10 cellular contexts compared by ENCODE assay signal in genomic region chr1:81179239-81179638, GRCh38.
DNase-seq lines count a peak whose midpoint lies in the region; ATAC-seq, FAIRE-seq and TF ChIP-seq lines count a peak whose summit lies in the region.
"Had no signal": no experiment of that assay in that cellular context is flagged by ENCODE, and none has a peak within 500 bp of the region (broad histone marks: within the 10 kb centered on the region; RNA-seq: fewer than 3 reads in every experiment).

No MANE protein-coding gene starts in this region.

- no peaks in the 10 kb centered on the region for H3K9me3 ChIP-seq in GM23248 (ENCODE audit: low read depth)
- no peaks in the 10 kb centered on the region for H3K9me3 ChIP-seq in fibroblast of lung (ENCODE audit: control insufficient read depth, insufficient read depth, low read depth, low read length)
- no peaks in the 10 kb centered on the region for H3K9me3 ChIP-seq in small intestine (ENCODE audit: control insufficient read depth, low read depth)

- no peaks in the 10 kb centered on the region for H3K9me2 ChIP-seq in GM23248 (ENCODE audit: insufficient read depth)

- peak; percentile 38 for DNase-seq in GM23248
- DNase-seq in RKO (ENCODE audit: low spot score), result peak; percentile 3
- DNase-seq in fibroblast of lung (ENCODE audit: low read depth in 2 of 2), result peak; percentile 85 to 98
- DNase-seq in small intestine, result peak; percentile 95
- DNase-seq in pons (ENCODE audit: low spot score), result no peak
- no peak for DNase-seq in NCI-H1417 treated with DMSO at 0.1 percent for 48 hours (lab: John Stamatoyannopoulos, UW)
- DNase-seq: activated CD4-positive, alpha-beta T cell treated with anti-CD3 and anti-CD28 coated beads, Interleukin-2, amount 10 ng/mL, durations not matched to agents 24 days and 14 days; Kasumi-1; NCI-H446 had no signal

- no peaks in the 10 kb centered on the region for H3K79me2 ChIP-seq in GM23248 (ENCODE audit: insufficient read depth)
- no peaks in the 10 kb centered on the region for H3K79me2 ChIP-seq in fibroblast of lung (ENCODE audit: control insufficient read depth, insufficient read depth, low read length)

- in situ Hi-C loops in GM23248 (cut with MboI), result no loop called here

- WGBS in GM23248 (ENCODE audit: low coverage in 1 of 2, low lambda C conversion rate in 2 of 2, missing lambda C conversion rate in 2 of 2), 2 experiments, result 0 to 7% methylated on average over 1 of the region's 1 CpG
- WGBS in small intestine, 3 donors, result 7 to 28% (median 23%) methylated on average over 1 of the region's 1 CpG

- no peak for TF ChIP-seq CTCF in fibroblast of lung (conservative IDR thresholded peaks at IDR 0.05 in 1 of 2, IDR thresholded peaks at IDR 0.05 in 1 of 2; ENCODE audit: low read depth in 1 of 2, low read length in 2 of 2)

- no peak overlapping the region for H3K4me3 ChIP-seq in GM23248
- H3K4me3 ChIP-seq in fibroblast of lung (replicated peaks in 1 of 4; ENCODE audit: control extremely low read depth in 1 of 4, insufficient read depth in 1 of 4, low read depth in 3 of 4, low read length in 4 of 4), result no peak overlapping the region
- H3K4me3 ChIP-seq in small intestine (ENCODE audit: low read depth in 1 of 2, low read length in 2 of 2), result no peak overlapping the region

- H3K9ac ChIP-seq in GM23248 (no peak overlapping the region), fibroblast of lung (ENCODE audit: insufficient read depth, low read length) (no peak overlapping the region)

- no peak overlapping the region for H3K27ac ChIP-seq in GM23248
- no peak overlapping the region for H3K27ac ChIP-seq in fibroblast of lung (ENCODE audit: insufficient read depth, low read length)
- peak overlapping the region in 1 of 2 donors; percentile 64 for H3K27ac ChIP-seq in small intestine (ENCODE audit: low read depth in 1 of 2, low read length in 1 of 2)

- H3F3A ChIP-seq in GM23248 (ENCODE audit: insufficient read depth), result no peaks in the 10 kb centered on the region

- H2AFZ ChIP-seq in GM23248 (no peak overlapping the region), fibroblast of lung (ENCODE audit: low read length) (no peak overlapping the region)

- H4K20me1 ChIP-seq in GM23248 (ENCODE audit: insufficient read depth), result no peaks in the 10 kb centered on the region
- no peaks in the 10 kb centered on the region for H4K20me1 ChIP-seq in fibroblast of lung (ENCODE audit: control insufficient read depth, extremely low read depth, insufficient read depth, low read length)

- ATAC-seq in HG03521 (IDR thresholded peaks at IDR 0.05; ENCODE audit: unreplicated experiment), result no peak

- H3K27me3 ChIP-seq in GM23248 (replicated peaks; ENCODE audit: insufficient read depth), result no peaks in the 10 kb centered on the region
- H3K27me3 ChIP-seq in fibroblast of lung (ENCODE audit: control insufficient read depth, insufficient read depth, low read length), result no peaks in the 10 kb centered on the region
- no peaks in the 10 kb centered on the region for H3K27me3 ChIP-seq in small intestine (ENCODE audit: control insufficient read depth in 2 of 2, insufficient read depth in 2 of 2, low read length in 2 of 2)

- peak; percentile 44 for FAIRE-seq in small intestine (lab: Jason Lieb, UNC)

- no peaks in the 10 kb centered on the region for H3K4me1 ChIP-seq in GM23248 (ENCODE audit: insufficient read depth)
- no peaks in the 10 kb centered on the region for H3K4me1 ChIP-seq in fibroblast of lung (ENCODE audit: control insufficient read depth, extremely low read depth, insufficient read depth, low read length)
- H3K4me1 ChIP-seq in small intestine (ENCODE audit: control insufficient read depth in 2 of 2, insufficient read depth in 1 of 2, low read depth in 1 of 2, low read length in 1 of 2), result no peaks in the 10 kb centered on the region

- H3K36me3 ChIP-seq in GM23248 (ENCODE audit: low read depth) (no peaks in the 10 kb centered on the region), fibroblast of lung (ENCODE audit: control insufficient read depth, insufficient read depth, low read length) (no peaks in the 10 kb centered on the region), small intestine (ENCODE audit: control insufficient read depth in 2 of 2, insufficient read depth in 2 of 2, low read length in 2 of 2) (no peaks in the 10 kb centered on the region)

- H3K4me2 ChIP-seq in GM23248 (ENCODE audit: unreplicated experiment) (no peak overlapping the region), fibroblast of lung (ENCODE audit: extremely low read depth, insufficient read depth, low read length) (no peak overlapping the region)

Comparison
In these comparisons a context has a peak if more than half of its experiments do, and no peak if none do; other contexts are left out.
1. DNase-seq: peak in GM23248 (single experiment), RKO (single experiment), fibroblast of lung (2 of 2) and small intestine (single experiment); none in pons (single experiment) and NCI-H1417 treated with DMSO at 0.1 percent for 48 hours (single experiment).